In the genomic region with DNA sequence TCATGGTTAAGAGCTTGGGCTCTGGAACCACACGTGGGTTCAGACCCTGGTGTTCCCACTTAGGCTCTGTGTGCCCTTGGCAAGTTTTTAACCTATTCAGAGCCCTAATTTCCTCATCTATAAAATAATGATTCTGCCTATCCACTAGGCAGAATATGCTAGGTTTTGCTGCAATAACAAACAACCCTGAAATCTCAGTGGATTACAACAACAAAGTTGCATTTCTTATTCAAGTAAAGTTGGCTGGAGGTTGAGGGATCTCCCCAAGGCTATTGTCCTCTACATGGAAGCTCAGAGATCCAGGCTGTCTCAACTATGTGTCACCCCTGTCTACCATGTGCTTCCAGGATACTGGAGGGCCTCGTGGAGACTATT, we compare ENCODE assay signal across 17 cellular contexts.
DNase-seq lines count a peak whose midpoint lies in the region; ATAC-seq and TF ChIP-seq lines count a peak whose summit lies in the region.
"Had no signal": no experiment of that assay in that cellular context is flagged by ENCODE, and none has a peak within 500 bp of the region (broad histone marks: within the 10 kb centered on the region; RNA-seq: fewer than 3 reads in every experiment).

No MANE protein-coding gene starts in this region.

- H3K27ac Mint-ChIP-seq in MCF 10A (ENCODE audit: low read depth, unreplicated experiment) = peak overlapping the region; percentile 44
- H3K27ac Mint-ChIP-seq: CD4-positive, alpha-beta T cell; HFFc6 had no signal

- H3K27me3 Mint-ChIP-seq in MCF 10A (ENCODE audit: insufficient read depth, unreplicated experiment) = no peaks in the 10 kb centered on the region

- H3K27ac ChIP-seq in breast epithelium (no peak overlapping the region), ascending aorta (peak overlapping the region; percentile 64 to 84), epithelial cell of prostate (peak overlapping the region; percentile 19), tibial artery (peak overlapping the region; percentile 65 to 72)
- H3K27ac ChIP-seq: BLaER1 treated with 17β-estradiol and CSF1 and Interleukin-3, amounts not matched to agents 10 nM and 100 nM; HL-60 had no signal

- TF ChIP-seq CTCF in MCF 10A (IDR thresholded peaks at IDR 0.05; ENCODE audit: unreplicated experiment) (no peak), breast epithelium (IDR thresholded peaks at IDR 0.05) (no peak), ascending aorta (IDR thresholded peaks at IDR 0.05) (no peak), tibial artery (IDR thresholded peaks at IDR 0.05) (no peak)

- CTCF ChIA-PET in MCF 10A (lab: Yijun Ruan, JAX) = no interaction called here

- DNase-seq in MCF 10A (ENCODE audit: unreplicated experiment) = no peak
- no peak for DNase-seq in breast epithelium (ENCODE audit: low spot score in 2 of 2)
- no peak for DNase-seq in ascending aorta (ENCODE audit: low spot score in 2 of 2)
- DNase-seq in epithelial cell of prostate (ENCODE audit: low read depth, low spot score) = no peak
- no peak for DNase-seq in tibial artery
- DNase-seq in NCI-H226 = no peak
- DNase-seq in erythroblast (lab: John Stamatoyannopoulos, UW) = no peak
- DNase-seq: 8988T; ACHN; Calu3; CD4-positive, alpha-beta T cell; DMS 273 treated with DMSO at 0.1 percent for 48 hours; HCEC 1CT; HFFc6 had no signal

- no peak overlapping the region for H3K4me3 ChIP-seq in breast epithelium
- H3K4me3 ChIP-seq in ascending aorta = no peak overlapping the region
- H3K4me3 ChIP-seq in tibial artery = no peak overlapping the region
- H3K4me3 ChIP-seq: BLaER1 treated with 17β-estradiol and CSF1 and Interleukin-3, amounts not matched to agents 10 nM and 100 nM had no signal

- POLR2A ChIA-PET in MCF 10A (lab: Yijun Ruan, JAX) = interaction anchor here (0.6 to 1.6 kb wide), 2 partner anchors 114 to 129 kb away, joined by 3 to 5 read pairs; no protein-coding TSS in a partner anchor

- no peaks in the 10 kb centered on the region for H3K36me3 Mint-ChIP-seq in MCF 10A (ENCODE audit: insufficient read depth, unreplicated experiment)

- peaks cover 24% of the 10 kb centered on the region for H3K4me1 Mint-ChIP-seq in MCF 10A (ENCODE audit: insufficient read depth, unreplicated experiment)

- TF ChIP-seq POLR2A in breast epithelium (IDR thresholded peaks at IDR 0.05) (no peak), erythroblast (IDR thresholded peaks at IDR 0.05; ENCODE audit: low read length) (no peak)

- ATAC-seq in GM21528 (IDR thresholded peaks at IDR 0.05; ENCODE audit: low FRiP score, unreplicated experiment) = no peak

- intact Hi-C loops in MCF 10A (cut with micrococcal nuclease) = loop anchor here (5.0 kb wide), 1 partner anchor 112 kb away; no protein-coding TSS in a partner anchor
- intact Hi-C loops in breast epithelium (cut with DNase I; ENCODE audit: low total_unique reads) = loop anchor here (5.0 kb wide), 1 partner anchor 947 kb away; no protein-coding TSS in a partner anchor
- intact Hi-C loops in ascending aorta (cut with DNase I) = loop anchor here (10.0 kb wide), 1 partner anchor 270 kb away; no protein-coding TSS in a partner anchor
- intact Hi-C loops in tibial artery (cut with DNase I; ENCODE audit: low total_unique reads) = loop anchor here (10.0 kb wide), 1 partner anchor 140 kb away; no protein-coding TSS in a partner anchor

- H3K36me3 ChIP-seq in breast epithelium (no peaks in the 10 kb centered on the region), ascending aorta (no peaks in the 10 kb centered on the region), tibial artery (no peaks in the 10 kb centered on the region)
- H3K36me3 ChIP-seq: BLaER1 treated with 17β-estradiol and CSF1 and Interleukin-3, amounts not matched to agents 10 nM and 100 nM had no signal

- H3K9me3 Mint-ChIP-seq in MCF 10A (ENCODE audit: unreplicated experiment) = no peaks in the 10 kb centered on the region
- H3K9me3 Mint-ChIP-seq: CD4-positive, alpha-beta T cell; HFFc6 had no signal

- H3K9me3 ChIP-seq in breast epithelium = no peaks in the 10 kb centered on the region
- no peaks in the 10 kb centered on the region for H3K9me3 ChIP-seq in ascending aorta
- H3K9me3 ChIP-seq in tibial artery = no peaks in the 10 kb centered on the region

- peak overlapping the region; percentile 36 for H3K4me3 Mint-ChIP-seq in MCF 10A (ENCODE audit: unreplicated experiment)
- H3K4me3 Mint-ChIP-seq: CD4-positive, alpha-beta T cell; HFFc6 had no signal

- no peaks in the 10 kb centered on the region for H3K4me1 ChIP-seq in breast epithelium
- H3K4me1 ChIP-seq in ascending aorta = peaks cover 10 to 16% of the 10 kb centered on the region in 2 donors
- peaks cover 0 to 34% (median 17%) of the 10 kb centered on the region in 4 donors for H3K4me1 ChIP-seq in tibial artery

- BruUV-seq in MCF 10A (replicated peaks; lab: Mats Ljungman, UMichigan) = no TSS peak

- H3K27me3 ChIP-seq in breast epithelium = no peaks in the 10 kb centered on the region
- H3K27me3 ChIP-seq in ascending aorta = no peaks in the 10 kb centered on the region
- no peaks in the 10 kb centered on the region for H3K27me3 ChIP-seq in tibial artery
- H3K27me3 ChIP-seq: BLaER1 treated with 17β-estradiol and CSF1 and Interleukin-3, amounts not matched to agents 10 nM and 100 nM had no signal

Comparison
In these comparisons a context has a peak if more than half of its experiments do, and no peak if none do; other contexts are left out.
1. H3K27ac ChIP-seq: peak in ascending aorta (2 of 2), epithelial cell of prostate (single experiment) and tibial artery (2 of 2); none in breast epithelium (0 of 2).